Comparison of ENCODE assay signal across 1 cellular context in genomic region chr12:68098939-68099338, GRCh38.
TF ChIP-seq lines count a peak whose summit lies in the region.

No MANE protein-coding gene starts in this region.

TF ChIP-seq in GM23338, 12 proteins besides CTCF, POLR2A, EP300 and RAD21 (continued from another document):
- TF ChIP-seq ZNF462 (CRISPR knock-in tag; IDR thresholded peaks at IDR 0.05) = 0 out of 2 replicates have a peak, but pooled peaks have one; percentile 48
